In the genomic region with DNA sequence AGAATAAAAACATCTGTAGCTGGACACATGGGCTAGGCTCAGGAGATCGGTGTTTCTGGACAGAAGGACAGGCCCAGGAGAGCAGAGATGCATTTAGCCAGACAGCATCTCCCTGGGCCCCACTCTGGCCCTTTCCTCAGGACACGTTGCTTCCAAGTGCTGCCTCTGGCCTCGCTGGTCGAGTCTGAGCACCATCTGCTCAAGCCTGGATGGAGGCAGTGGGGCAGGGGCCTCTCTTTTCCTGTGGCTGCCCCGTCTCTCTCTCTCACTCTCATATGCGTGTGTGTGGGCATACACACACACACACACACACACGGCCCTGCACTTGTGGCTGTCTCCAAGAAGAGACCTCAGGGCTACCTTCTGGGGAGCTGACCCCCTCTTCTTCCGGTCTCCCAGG, we compare ENCODE assay signal across 38 cellular contexts. TPM values are rescaled to one million over a fixed set of nuclear protein-coding genes. Genes with fewer than 3 reads are reported as not detected.
"Had no signal": no experiment of that assay in that cellular context is flagged by ENCODE, and none has a peak within 500 bp of the region (broad histone marks: within the 10 kb centered on the region; RNA-seq: fewer than 3 reads in every experiment).

No MANE protein-coding gene starts in this region.

- H3K36me3 ChIP-seq: adrenal gland, brain microvascular endothelial cell, breast epithelium, WERI-Rb-1 had no signal

- H3K9me3 ChIP-seq: adrenal gland, body of pancreas, breast epithelium had no signal

- H3K4me1 Mint-ChIP-seq: activated CD4-positive, alpha-beta T cell treated with anti-CD3 and anti-CD28 coated beads for 36 hours; activated naive CD8-positive, alpha-beta T cell treated with anti-CD3 and anti-CD28 coated beads for 36 hours; activated T-helper 17 cell treated with anti-CD3 and anti-CD28 coated beads, Interleukin-2, amount 50 U/mL, for 72 hours; WTC11 had no signal

- H3K36me3 Mint-ChIP-seq: activated CD4-positive, alpha-beta memory T cell treated with anti-CD3 and anti-CD28 coated beads for 36 hours; activated naive CD4-positive, alpha-beta T cell treated with anti-CD3 and anti-CD28 coated beads, Interleukin-2, amount 50 U/mL, for 72 hours; activated naive CD8-positive, alpha-beta T cell treated with anti-CD3 and anti-CD28 coated beads for 36 hours; WTC11 had no signal

- H3K4me3 ChIP-seq: adrenal gland, body of pancreas, breast epithelium had no signal

- H3K4me3 Mint-ChIP-seq: activated CD4-positive, alpha-beta memory T cell treated with anti-CD3 and anti-CD28 coated beads for 36 hours; activated CD4-positive, alpha-beta T cell treated with anti-CD3 and anti-CD28 coated beads for 36 hours; activated CD8-positive, alpha-beta T cell treated with anti-CD3 and anti-CD28 coated beads for 36 hours; activated naive CD4-positive, alpha-beta T cell treated with anti-CD3 and anti-CD28 coated beads for 36 hours; activated naive CD8-positive, alpha-beta T cell treated with anti-CD3 and anti-CD28 coated beads for 36 hours; activated T-cell treated with anti-CD3 and anti-CD28 coated beads, Interleukin-2, amount 50 U/mL, for 4 hours; activated T-cell treated with anti-CD3 and anti-CD28 coated beads, Interleukin-2, amount 50 U/mL, for 72 hours; activated T-helper 1 cell treated with anti-CD3 and anti-CD28 coated beads, Interleukin-12 subunit alpha, Interleukin-12 subunit beta, Interleukin-2, Interleukin-4 antibody, amounts not matched to agents 30 ng/mL and 10 ng/mL and 1 ng/mL, durations not matched to agents 14 hours and 24 hours and 36 hours; activated T-helper 17 cell treated with anti-CD3 and anti-CD28 coated beads, Interleukin-2, amount 50 U/mL, for 72 hours; T-helper 1 cell treated with Interleukin-12 subunit alpha and Interleukin-12 subunit beta and Interleukin-4 antibody, amounts not matched to agents 30 μg/mL and 1 μg/mL, for 36 hours; T-helper 2 cell treated with Interferon-gamma antibody and Interleukin-4, amounts not matched to agents 5 μg/mL and 100 μg/mL, for 36 hours; WTC11 had no signal

- H3K27ac Mint-ChIP-seq: activated CD4-positive, alpha-beta memory T cell treated with anti-CD3 and anti-CD28 coated beads for 36 hours; activated CD4-positive, alpha-beta T cell treated with anti-CD3 and anti-CD28 coated beads for 36 hours; activated CD8-positive, alpha-beta T cell treated with anti-CD3 and anti-CD28 coated beads for 36 hours; activated naive CD4-positive, alpha-beta T cell treated with anti-CD3 and anti-CD28 coated beads for 36 hours; activated naive CD4-positive, alpha-beta T cell treated with anti-CD3 and anti-CD28 coated beads, Interleukin-2, amount 50 U/mL, for 72 hours; activated naive CD8-positive, alpha-beta T cell treated with anti-CD3 and anti-CD28 coated beads for 36 hours; activated T-cell treated with anti-CD3 and anti-CD28 coated beads, Interleukin-2, amount 50 U/mL, for 72 hours; activated T-helper 1 cell treated with anti-CD3 and anti-CD28 coated beads, Interleukin-12 subunit alpha, Interleukin-12 subunit beta, Interleukin-2, Interleukin-4 antibody, amounts not matched to agents 30 ng/mL and 10 ng/mL and 1 ng/mL, durations not matched to agents 14 hours and 24 hours and 36 hours; activated T-helper 17 cell treated with anti-CD3 and anti-CD28 coated beads, Interleukin-2, amount 50 U/mL, for 72 hours; T-helper 1 cell treated with Interleukin-12 subunit alpha and Interleukin-12 subunit beta and Interleukin-4 antibody, amounts not matched to agents 30 μg/mL and 1 μg/mL, for 36 hours; T-helper 2 cell treated with Interferon-gamma antibody and Interleukin-4, amounts not matched to agents 5 μg/mL and 100 μg/mL, for 36 hours; WTC11 had no signal

- H3K9me3 Mint-ChIP-seq: activated CD4-positive, alpha-beta memory T cell treated with anti-CD3 and anti-CD28 coated beads for 36 hours; activated CD8-positive, alpha-beta T cell treated with anti-CD3 and anti-CD28 coated beads for 36 hours; activated naive CD4-positive, alpha-beta T cell treated with anti-CD3 and anti-CD28 coated beads for 36 hours; activated naive CD4-positive, alpha-beta T cell treated with anti-CD3 and anti-CD28 coated beads, Interleukin-2, amount 50 U/mL, for 72 hours; activated naive CD8-positive, alpha-beta T cell treated with anti-CD3 and anti-CD28 coated beads for 36 hours; activated T-cell treated with anti-CD3 and anti-CD28 coated beads, Interleukin-2, amount 50 U/mL, for 4 hours; activated T-cell treated with anti-CD3 and anti-CD28 coated beads, Interleukin-2, amount 50 U/mL, for 72 hours; activated T-helper 1 cell treated with anti-CD3 and anti-CD28 coated beads, Interleukin-12 subunit alpha, Interleukin-12 subunit beta, Interleukin-2, Interleukin-4 antibody, amounts not matched to agents 30 ng/mL and 10 ng/mL and 1 ng/mL, durations not matched to agents 14 hours and 24 hours and 36 hours; activated T-helper 17 cell treated with anti-CD3 and anti-CD28 coated beads, Interleukin-2, amount 50 U/mL, for 72 hours; T-helper 1 cell treated with Interleukin-12 subunit alpha and Interleukin-12 subunit beta and Interleukin-4 antibody, amounts not matched to agents 30 μg/mL and 1 μg/mL, for 36 hours; T-helper 2 cell treated with Interferon-gamma antibody and Interleukin-4, amounts not matched to agents 5 μg/mL and 100 μg/mL, for 36 hours; WTC11 had no signal

- DNase-seq: activated CD4-positive, alpha-beta memory T cell treated with anti-CD3 and anti-CD28 coated beads for 36 hours; activated CD4-positive, alpha-beta T cell treated with anti-CD3 and anti-CD28 coated beads for 1 hour; activated CD4-positive, alpha-beta T cell treated with anti-CD3 and anti-CD28 coated beads for 36 hours; activated CD4-positive, alpha-beta T cell treated with anti-CD3 and anti-CD28 coated beads for 48 hours; activated CD4-positive, alpha-beta T cell treated with anti-CD3 and anti-CD28 coated beads, Interleukin-2, amount 50 U/mL, for 1 hour; activated CD4-positive, alpha-beta T cell treated with anti-CD3 and anti-CD28 coated beads, Interleukin-2, amount 50 U/mL, for 4 hours; activated CD4-positive, CD25-positive, alpha-beta regulatory T cell; activated CD8-positive, alpha-beta memory T cell treated with anti-CD3 and anti-CD28 coated beads, Interleukin-2, amount 50 U/mL, for 4 hours; activated CD8-positive, alpha-beta T cell treated with anti-CD3 and anti-CD28 coated beads for 36 hours; activated effector memory CD4-positive, alpha-beta T cell treated with anti-CD3 and anti-CD28 coated beads, Interleukin-2, amount 50 U/mL, for 16 hours; activated gamma-delta T cell treated with Interleukin-2 at 50 U/mL for 16 hours; activated naive CD4-positive, alpha-beta T cell; activated naive CD4-positive, alpha-beta T cell treated with anti-CD3 and anti-CD28 coated beads for 36 hours; activated naive CD4-positive, alpha-beta T cell treated with anti-CD3 and anti-CD28 coated beads, Interleukin-2, amount 50 U/mL, for 16 hours; activated naive CD8-positive, alpha-beta T cell treated with anti-CD3 and anti-CD28 coated beads for 36 hours; activated T-cell treated with anti-CD3 and anti-CD28 coated beads for 4 hours; activated T-cell treated with anti-CD3 and anti-CD28 coated beads, Interleukin-2, amount 50 U/mL, for 1 hour; activated T-cell treated with anti-CD3 and anti-CD28 coated beads, Interleukin-2, amount 50 U/mL, for 4 hours; activated T-cell treated with anti-CD3 and anti-CD28 coated beads, Interleukin-2, amount 50 U/mL, for 72 hours; adrenal gland; amniotic stem cell; body of pancreas; brain microvascular endothelial cell; central memory CD4-positive, alpha-beta T cell; cerebellar nuclear complex; T-helper 1 cell; T-helper 2 cell; T-helper 9 cell; WERI-Rb-1 had no signal

- H3K27ac ChIP-seq: adrenal gland, body of pancreas, brain microvascular endothelial cell, breast epithelium, WERI-Rb-1 had no signal

- H3K27me3 ChIP-seq: adrenal gland, body of pancreas, brain microvascular endothelial cell had no signal

- H3K4me1 ChIP-seq: adrenal gland, body of pancreas, breast epithelium had no signal

RNA-seq across cellular contexts. Expression of gene CELF4, which starts 20.1 kb away (rescaled TPM):
- total RNA-seq: activated CD4-positive, alpha-beta memory T cell treated with anti-CD3 and anti-CD28 coated beads for 36 hours; activated CD4-positive, alpha-beta T cell treated with anti-CD3 and anti-CD28 coated beads for 36 hours; activated CD8-positive, alpha-beta memory T cell treated with anti-CD3 and anti-CD28 coated beads for 36 hours; activated CD8-positive, alpha-beta T cell treated with anti-CD3 and anti-CD28 coated beads for 36 hours; activated naive CD4-positive, alpha-beta T cell treated with anti-CD3 and anti-CD28 coated beads for 36 hours; activated naive CD4-positive, alpha-beta T cell treated with anti-CD3 and anti-CD28 coated beads, Interleukin-2, amount 50 U/mL, for 72 hours; activated naive CD8-positive, alpha-beta T cell treated with anti-CD3 and anti-CD28 coated beads for 36 hours; activated T-cell treated with anti-CD3 and anti-CD28 coated beads, Interleukin-2, amount 50 U/mL, for 4 hours; activated T-cell treated with anti-CD3 and anti-CD28 coated beads, Interleukin-2, amount 50 U/mL, for 72 hours; activated T-helper 1 cell treated with anti-CD3 and anti-CD28 coated beads, Interleukin-12 subunit alpha, Interleukin-12 subunit beta, Interleukin-2, Interleukin-4 antibody, amounts not matched to agents 30 ng/mL and 10 ng/mL and 1 ng/mL, durations not matched to agents 14 hours and 24 hours and 36 hours; activated T-helper 17 cell treated with anti-CD3 and anti-CD28 coated beads, Interleukin-2, amount 50 U/mL, for 72 hours; aorta had no signal
